In the genomic region with DNA sequence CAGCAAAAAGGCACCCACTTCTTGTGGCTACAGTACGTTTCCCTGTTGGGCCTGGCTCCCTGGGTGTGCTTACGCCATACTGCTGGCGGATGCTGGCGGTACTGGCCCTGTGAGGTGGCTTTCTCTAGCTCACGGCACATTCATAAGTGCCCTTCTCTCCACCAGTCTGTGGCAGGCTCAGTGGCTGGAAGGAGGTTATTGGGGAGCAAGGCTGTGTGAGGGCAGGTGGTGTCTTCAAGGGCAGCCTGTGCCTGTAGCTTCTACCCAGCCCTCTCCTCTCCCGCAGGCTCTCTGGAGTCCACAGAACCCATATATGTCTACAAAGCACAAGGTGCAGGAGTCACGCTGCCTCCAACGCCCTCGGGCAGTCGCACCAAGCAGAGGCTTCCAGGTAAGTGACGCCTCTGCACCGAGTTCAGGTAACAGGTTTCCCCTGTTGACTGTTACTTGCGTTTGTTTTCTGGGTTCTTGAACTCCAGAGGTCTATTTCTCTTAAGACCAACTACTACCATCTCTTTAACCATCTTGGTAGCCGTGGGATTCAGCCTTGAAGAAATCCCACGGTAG, we compare ENCODE assay signal across 23 cellular contexts. TPM values are rescaled to one million over a fixed set of nuclear protein-coding genes. Genes with fewer than 3 reads are reported as not detected.
DNase-seq lines count a peak whose midpoint lies in the region; TF ChIP-seq lines count a peak whose summit lies in the region.
"Had no signal": no experiment of that assay in that cellular context is flagged by ENCODE, and none has a peak within 500 bp of the region (broad histone marks: within the 10 kb centered on the region; RNA-seq: fewer than 3 reads in every experiment).

No MANE protein-coding gene starts in this region.

- H3K27ac ChIP-seq in cingulate gyrus (ENCODE audit: low read depth, low read length) (peak overlapping the region; percentile 34), stomach smooth muscle (ENCODE audit: low read length) (peak overlapping the region; percentile 82), tibial nerve (no peak overlapping the region)
- H3K27ac ChIP-seq: KMS-11, PC-9, SK-N-MC had no signal

- peaks cover 6% of the 10 kb centered on the region for H3K4me1 ChIP-seq in stomach smooth muscle (ENCODE audit: control insufficient read depth, insufficient read depth, low read length)
- no peaks in the 10 kb centered on the region for H3K4me1 ChIP-seq in tibial nerve
- H3K4me1 ChIP-seq: tibial artery had no signal

- peak; percentile 16 for DNase-seq in activated T-cell treated with anti-CD3 and anti-CD28 coated beads, Interleukin-2, amount 50 U/mL, for 24 hours
- DNase-seq in activated T-cell treated with anti-CD3 and anti-CD28 coated beads for 4 hours (no peak), mesenteric fat pad (ENCODE audit: low spot score) (peak; percentile 55), tibial nerve (ENCODE audit: low spot score in 2 of 2) (no peak), COR-L47 (lab: John Stamatoyannopoulos, UW) (no peak)
- DNase-seq in activated T-helper 1 cell treated with anti-CD3 and anti-CD28 coated beads, Interleukin-12 subunit alpha, Interleukin-12 subunit beta, Interleukin-2, Interleukin-4 antibody, amounts not matched to agents 30 ng/mL and 10 ng/mL and 1 ng/mL, durations not matched to agents 14 hours and 24 hours and 36 hours (ENCODE audit: low spot score) = no peak
- DNase-seq: 8988T; activated T-cell treated with anti-CD3 and anti-CD28 coated beads, Interleukin-2, amount 50 U/mL, for 48 hours; BE2C; effector memory CD4-positive, alpha-beta T cell; H9; NCI-H1048; NCI-H2029; NCI-H345; stimulated activated CD4-positive, alpha-beta T cell treated with anti-CD3 and anti-CD28 coated beads, Interleukin-1b, Interleukin-23, amount 100 ng/mL, for 48 hours; stimulated activated naive B cell treated with anti-CD40 and anti-IgM and Interleukin-4, amounts not matched to agents 10 μg/mL and 1 μg/mL and 100 μg/mL, for 72 hours; tibial artery had no signal

- no peak overlapping the region for H3K27ac Mint-ChIP-seq in activated T-cell treated with anti-CD3 and anti-CD28 coated beads, Interleukin-2, amount 50 U/mL, for 24 hours
- no peak overlapping the region for H3K27ac Mint-ChIP-seq in activated T-helper 1 cell treated with anti-CD3 and anti-CD28 coated beads, Interleukin-12 subunit alpha, Interleukin-12 subunit beta, Interleukin-2, Interleukin-4 antibody, amounts not matched to agents 30 ng/mL and 10 ng/mL and 1 ng/mL, durations not matched to agents 14 hours and 24 hours and 36 hours
- H3K27ac Mint-ChIP-seq: activated naive CD4-positive, alpha-beta T cell treated with anti-CD3 and anti-CD28 coated beads, Interleukin-2, amount 50 U/mL, for 72 hours had no signal

- no peaks in the 10 kb centered on the region for H3K27me3 Mint-ChIP-seq in activated T-cell treated with anti-CD3 and anti-CD28 coated beads, Interleukin-2, amount 50 U/mL, for 24 hours
- no peaks in the 10 kb centered on the region for H3K27me3 Mint-ChIP-seq in activated T-helper 1 cell treated with anti-CD3 and anti-CD28 coated beads, Interleukin-12 subunit alpha, Interleukin-12 subunit beta, Interleukin-2, Interleukin-4 antibody, amounts not matched to agents 30 ng/mL and 10 ng/mL and 1 ng/mL, durations not matched to agents 14 hours and 24 hours and 36 hours (ENCODE audit: insufficient read depth)
- H3K27me3 Mint-ChIP-seq: stimulated activated naive B cell treated with anti-CD40 and anti-IgM and Interleukin-4, amounts not matched to agents 10 μg/mL and 1 μg/mL and 100 μg/mL, for 72 hours had no signal

- no peak for TF ChIP-seq CTCF in tibial nerve (IDR thresholded peaks at IDR 0.05)

- no peaks in the 10 kb centered on the region for H3K9me3 Mint-ChIP-seq in activated T-cell treated with anti-CD3 and anti-CD28 coated beads, Interleukin-2, amount 50 U/mL, for 24 hours
- no peaks in the 10 kb centered on the region for H3K9me3 Mint-ChIP-seq in activated T-helper 1 cell treated with anti-CD3 and anti-CD28 coated beads, Interleukin-12 subunit alpha, Interleukin-12 subunit beta, Interleukin-2, Interleukin-4 antibody, amounts not matched to agents 30 ng/mL and 10 ng/mL and 1 ng/mL, durations not matched to agents 14 hours and 24 hours and 36 hours
- H3K9me3 Mint-ChIP-seq: activated naive CD4-positive, alpha-beta T cell treated with anti-CD3 and anti-CD28 coated beads, Interleukin-2, amount 50 U/mL, for 72 hours; H9; stimulated activated naive B cell treated with anti-CD40 and anti-IgM and Interleukin-4, amounts not matched to agents 10 μg/mL and 1 μg/mL and 100 μg/mL, for 72 hours had no signal

- TF ChIP-seq POLR2A in tibial nerve (IDR thresholded peaks at IDR 0.05) = no peak

- H3K27me3 ChIP-seq in stomach smooth muscle (ENCODE audit: control insufficient read depth in 1 of 2, insufficient read depth in 2 of 2, low read length in 2 of 2) (no peaks in the 10 kb centered on the region), tibial nerve (no peaks in the 10 kb centered on the region)
- H3K27me3 ChIP-seq: BE2C, tibial artery had no signal

- H3K4me3 Mint-ChIP-seq in activated T-cell treated with anti-CD3 and anti-CD28 coated beads, Interleukin-2, amount 50 U/mL, for 24 hours = no peak overlapping the region
- H3K4me3 Mint-ChIP-seq in activated T-helper 1 cell treated with anti-CD3 and anti-CD28 coated beads, Interleukin-12 subunit alpha, Interleukin-12 subunit beta, Interleukin-2, Interleukin-4 antibody, amounts not matched to agents 30 ng/mL and 10 ng/mL and 1 ng/mL, durations not matched to agents 14 hours and 24 hours and 36 hours = no peak overlapping the region
- H3K4me3 Mint-ChIP-seq: H9; stimulated activated naive B cell treated with anti-CD40 and anti-IgM and Interleukin-4, amounts not matched to agents 10 μg/mL and 1 μg/mL and 100 μg/mL, for 72 hours had no signal

- no peaks in the 10 kb centered on the region for H3K9me3 ChIP-seq in stomach smooth muscle (ENCODE audit: control insufficient read depth in 2 of 2, low read length in 2 of 2)
- no peaks in the 10 kb centered on the region for H3K9me3 ChIP-seq in tibial nerve
- H3K9me3 ChIP-seq: BE2C, tibial artery had no signal

- H3K36me3 ChIP-seq in stomach smooth muscle (ENCODE audit: control insufficient read depth in 2 of 2, insufficient read depth in 2 of 2, low read length in 2 of 2) = peaks cover 50 to 72% of the 10 kb centered on the region in 2 donors
- peaks cover 5 to 98% (median 23%) of the 10 kb centered on the region in 3 donors for H3K36me3 ChIP-seq in tibial nerve

- peaks cover 96% of the 10 kb centered on the region for H3K36me3 Mint-ChIP-seq in activated T-cell treated with anti-CD3 and anti-CD28 coated beads, Interleukin-2, amount 50 U/mL, for 24 hours (ENCODE audit: low read depth)
- peaks cover 46% of the 10 kb centered on the region for H3K36me3 Mint-ChIP-seq in activated T-helper 1 cell treated with anti-CD3 and anti-CD28 coated beads, Interleukin-12 subunit alpha, Interleukin-12 subunit beta, Interleukin-2, Interleukin-4 antibody, amounts not matched to agents 30 ng/mL and 10 ng/mL and 1 ng/mL, durations not matched to agents 14 hours and 24 hours and 36 hours (ENCODE audit: low read depth)

- no peak overlapping the region for H3K9ac ChIP-seq in stomach smooth muscle (ENCODE audit: low read length in 2 of 2)
- H3K9ac ChIP-seq: KMS-11 had no signal

- peaks cover 15% of the 10 kb centered on the region for H3K4me1 Mint-ChIP-seq in activated T-cell treated with anti-CD3 and anti-CD28 coated beads, Interleukin-2, amount 50 U/mL, for 24 hours (ENCODE audit: low read depth)
- peaks cover 10% of the 10 kb centered on the region for H3K4me1 Mint-ChIP-seq in activated T-helper 1 cell treated with anti-CD3 and anti-CD28 coated beads, Interleukin-12 subunit alpha, Interleukin-12 subunit beta, Interleukin-2, Interleukin-4 antibody, amounts not matched to agents 30 ng/mL and 10 ng/mL and 1 ng/mL, durations not matched to agents 14 hours and 24 hours and 36 hours (ENCODE audit: low read depth)
- H3K4me1 Mint-ChIP-seq: H9; stimulated activated naive B cell treated with anti-CD40 and anti-IgM and Interleukin-4, amounts not matched to agents 10 μg/mL and 1 μg/mL and 100 μg/mL, for 72 hours had no signal

- H3K4me3 ChIP-seq in stomach smooth muscle (ENCODE audit: low read length in 2 of 2) = no peak overlapping the region
- H3K4me3 ChIP-seq in tibial nerve = no peak overlapping the region
- H3K4me3 ChIP-seq: PC-9, SK-N-MC, tibial artery had no signal

- intact Hi-C loops in activated T-helper 1 cell treated with anti-CD3 and anti-CD28 coated beads, Interleukin-12 subunit alpha, Interleukin-12 subunit beta, Interleukin-2, Interleukin-4 antibody, amounts not matched to agents 30 ng/mL and 10 ng/mL and 1 ng/mL, durations not matched to agents 14 hours and 24 hours and 36 hours (cut with micrococcal nuclease) = no loop called here

- no peak for TF ChIP-seq EP300 in tibial nerve (IDR thresholded peaks at IDR 0.05)

- WGBS in tibial nerve, 2 donors = 76 to 87% methylated on average over 14 to 15 of the region's 15 CpGs

RNA-seq across cellular contexts. Expression of gene NTAN1, which starts 20.6 kb away (rescaled TPM):
- total RNA-seq in mesenteric fat pad (60.4 TPM), tibial nerve (10 to 100 TPM; 64.2 to 99.6 (median 70.3) TPM)
- 26.6 and 29.3 TPM in 2 replicates for total RNA-seq in activated T-helper 1 cell treated with anti-CD3 and anti-CD28 coated beads, Interleukin-12 subunit alpha, Interleukin-12 subunit beta, Interleukin-2, Interleukin-4 antibody, amounts not matched to agents 30 ng/mL and 10 ng/mL and 1 ng/mL, durations not matched to agents 14 hours and 24 hours and 36 hours

RNA-seq across cellular contexts. Expression of gene RRN3, which starts 58.8 kb away (rescaled TPM):
- 44.9 TPM for total RNA-seq in mesenteric fat pad
- total RNA-seq in activated T-helper 1 cell treated with anti-CD3 and anti-CD28 coated beads, Interleukin-12 subunit alpha, Interleukin-12 subunit beta, Interleukin-2, Interleukin-4 antibody, amounts not matched to agents 30 ng/mL and 10 ng/mL and 1 ng/mL, durations not matched to agents 14 hours and 24 hours and 36 hours = 36.1 and 39.1 TPM in 2 replicates
- total RNA-seq in tibial nerve = 10 to 100 TPM; 25.5 to 39.6 (median 36.0) TPM

Comparison
In these comparisons a context has a peak if more than half of its experiments do, and no peak if none do; other contexts are left out.
1. DNase-seq: peak in activated T-cell treated with anti-CD3 and anti-CD28 coated beads, Interleukin-2, amount 50 U/mL, for 24 hours (single experiment) and mesenteric fat pad (single experiment); none in activated T-cell treated with anti-CD3 and anti-CD28 coated beads for 4 hours (single experiment), activated T-helper 1 cell treated with anti-CD3 and anti-CD28 coated beads, Interleukin-12 subunit alpha, Interleukin-12 subunit beta, Interleukin-2, Interleukin-4 antibody, amounts not matched to agents 30 ng/mL and 10 ng/mL and 1 ng/mL, durations not matched to agents 14 hours and 24 hours and 36 hours (single experiment), tibial nerve (0 of 2) and COR-L47 (single experiment).
2. H3K27ac ChIP-seq: peak in cingulate gyrus (single experiment) and stomach smooth muscle (single experiment); none in tibial nerve (0 of 4).